Comparison of ENCODE assay signal across 19 cellular contexts in genomic region chr6:167116838-167117228, GRCh38. TPM values are rescaled to one million over a fixed set of nuclear protein-coding genes. Genes with fewer than 3 reads are reported as not detected.
DNase-seq lines count a peak whose midpoint lies in the region; ATAC-seq and TF ChIP-seq lines count a peak whose summit lies in the region.
"Had no signal": no experiment of that assay in that cellular context is flagged by ENCODE, and none has a peak within 500 bp of the region (broad histone marks: within the 10 kb centered on the region; RNA-seq: fewer than 3 reads in every experiment).

No MANE protein-coding gene starts in this region.

- intact Hi-C loops in activated CD8-positive, alpha-beta T cell treated with anti-CD3 and anti-CD28 coated beads for 36 hours (cut with micrococcal nuclease) = no loop called here

- H3K27me3 ChIP-seq in BLaER1 treated with 17β-estradiol and CSF1 and Interleukin-3, amounts not matched to agents 10 nM and 100 nM = peaks cover 0 to 41% (median 0%) of the 10 kb centered on the region in 11 experiments; a peak in 6 of 22 replicates
- no peaks in the 10 kb centered on the region for H3K27me3 ChIP-seq in GM23338 (ENCODE audit: insufficient read depth)

- H3K9me3 Mint-ChIP-seq in GM23338 (peaks cover 9% of the 10 kb centered on the region; the same call in 1 of the 3 replicates), memory B cell (peaks cover 2% of the 10 kb centered on the region), glutamatergic neuron (ENCODE audit: unreplicated experiment) (peaks cover 3% of the 10 kb centered on the region)
- no peaks in the 10 kb centered on the region for H3K9me3 Mint-ChIP-seq in stimulated activated memory B cell treated with anti-CD40 and anti-IgM and Interleukin-4, amounts not matched to agents 10 μg/mL and 1 μg/mL and 100 μg/mL, for 72 hours
- H3K9me3 Mint-ChIP-seq in activated CD8-positive, alpha-beta T cell treated with anti-CD3 and anti-CD28 coated beads for 36 hours = no peaks in the 10 kb centered on the region
- peaks cover 0 to 2% of the 10 kb centered on the region in 2 donors for H3K9me3 Mint-ChIP-seq in activated T-cell treated with anti-CD3 and anti-CD28 coated beads, Interleukin-2, amount 50 U/mL, for 72 hours

- no peak overlapping the region for H3K27ac ChIP-seq in BLaER1 treated with 17β-estradiol and CSF1 and Interleukin-3, amounts not matched to agents 10 nM and 100 nM
- no peak overlapping the region for H3K27ac ChIP-seq in GM23338 (ENCODE audit: low read depth)
- H3K27ac ChIP-seq: C4-2B, GM23248, SK-N-MC had no signal

- H3F3A ChIP-seq in GM23338 (replicated peaks; ENCODE audit: low read depth) = no peaks in the 10 kb centered on the region

- peak overlapping the region in 10 of 11 experiments; percentile 12 to 87 (median 75); a peak in 19 of 22 replicates for H3K4me2 ChIP-seq in BLaER1 treated with 17β-estradiol and CSF1 and Interleukin-3, amounts not matched to agents 10 nM and 100 nM
- no peak overlapping the region for H3K4me2 ChIP-seq in GM23338

- peaks cover 0 to 6% (median 4%) of the 10 kb centered on the region in 11 experiments; a peak in 5 of 22 replicates for H3K9me3 ChIP-seq in BLaER1 treated with 17β-estradiol and CSF1 and Interleukin-3, amounts not matched to agents 10 nM and 100 nM (replicated peaks in 1 of 11)
- H3K9me3 ChIP-seq: Caco-2 had no signal

- no peak for ATAC-seq in GM23338
- ATAC-seq in memory B cell (ENCODE audit: low read depth) = no peak
- ATAC-seq in stimulated activated memory B cell treated with anti-CD40 and anti-IgM and Interleukin-4, amounts not matched to agents 10 μg/mL and 1 μg/mL and 100 μg/mL, for 72 hours = no peak
- no peak for ATAC-seq in activated CD8-positive, alpha-beta T cell treated with anti-CD3 and anti-CD28 coated beads for 36 hours
- no peak for ATAC-seq in activated T-cell treated with anti-CD3 and anti-CD28 coated beads, Interleukin-2, amount 50 U/mL, for 72 hours (replicated peaks in 1 of 2)
- ATAC-seq in HG03571 (IDR thresholded peaks at IDR 0.05; ENCODE audit: unreplicated experiment) = no peak

- H3K36me3 ChIP-seq in BLaER1 treated with 17β-estradiol and CSF1 and Interleukin-3, amounts not matched to agents 10 nM and 100 nM = no peaks in the 10 kb centered on the region
- H3K36me3 ChIP-seq in GM23338 (ENCODE audit: insufficient read depth) = no peaks in the 10 kb centered on the region

- POLR2A ChIA-PET in activated CD8-positive, alpha-beta T cell treated with anti-CD3 and anti-CD28 coated beads for 36 hours (lab: Charles Lee) = no interaction called here

- no peak overlapping the region for H3K27ac Mint-ChIP-seq in GM23338
- H3K27ac Mint-ChIP-seq in memory B cell = peak overlapping the region; percentile 96
- peak overlapping the region; percentile 48 for H3K27ac Mint-ChIP-seq in stimulated activated memory B cell treated with anti-CD40 and anti-IgM and Interleukin-4, amounts not matched to agents 10 μg/mL and 1 μg/mL and 100 μg/mL, for 72 hours
- H3K27ac Mint-ChIP-seq in activated CD8-positive, alpha-beta T cell treated with anti-CD3 and anti-CD28 coated beads for 36 hours = no peak overlapping the region
- H3K27ac Mint-ChIP-seq in activated T-cell treated with anti-CD3 and anti-CD28 coated beads, Interleukin-2, amount 50 U/mL, for 72 hours = no peak overlapping the region
- no peak overlapping the region for H3K27ac Mint-ChIP-seq in glutamatergic neuron (ENCODE audit: unreplicated experiment)

- peaks cover 41 to 88% (median 70%) of the 10 kb centered on the region in 10 experiments for H3K4me1 ChIP-seq in BLaER1 treated with 17β-estradiol and CSF1 and Interleukin-3, amounts not matched to agents 10 nM and 100 nM
- no peaks in the 10 kb centered on the region; the same call in 1 of the 2 replicates for H3K4me1 ChIP-seq in GM23338 (ENCODE audit: insufficient read depth)
- H3K4me1 ChIP-seq: Caco-2 had no signal

- H3K27me3 Mint-ChIP-seq in GM23338 (ENCODE audit: insufficient read depth, low read depth, poor library complexity) (peaks cover 5% of the 10 kb centered on the region), memory B cell (no peaks in the 10 kb centered on the region), glutamatergic neuron (ENCODE audit: unreplicated experiment) (peaks cover 2% of the 10 kb centered on the region)
- no peaks in the 10 kb centered on the region for H3K27me3 Mint-ChIP-seq in stimulated activated memory B cell treated with anti-CD40 and anti-IgM and Interleukin-4, amounts not matched to agents 10 μg/mL and 1 μg/mL and 100 μg/mL, for 72 hours
- H3K27me3 Mint-ChIP-seq in activated CD8-positive, alpha-beta T cell treated with anti-CD3 and anti-CD28 coated beads for 36 hours = no peaks in the 10 kb centered on the region
- peaks cover 14% of the 10 kb centered on the region for H3K27me3 Mint-ChIP-seq in activated T-cell treated with anti-CD3 and anti-CD28 coated beads, Interleukin-2, amount 50 U/mL, for 72 hours (ENCODE audit: low read depth)

- CTCF ChIA-PET in activated CD8-positive, alpha-beta T cell treated with anti-CD3 and anti-CD28 coated beads for 36 hours (lab: Charles Lee) = no interaction called here

- no peak overlapping the region for H3K9ac ChIP-seq in BLaER1 treated with 17β-estradiol and CSF1 and Interleukin-3, amounts not matched to agents 10 nM and 100 nM
- H3K9ac ChIP-seq: GM23248 had no signal

- H3K4me3 Mint-ChIP-seq in GM23338 (no peak overlapping the region), memory B cell (no peak overlapping the region), glutamatergic neuron (ENCODE audit: unreplicated experiment) (no peak overlapping the region)
- H3K4me3 Mint-ChIP-seq in stimulated activated memory B cell treated with anti-CD40 and anti-IgM and Interleukin-4, amounts not matched to agents 10 μg/mL and 1 μg/mL and 100 μg/mL, for 72 hours = no peak overlapping the region
- no peak overlapping the region for H3K4me3 Mint-ChIP-seq in activated CD8-positive, alpha-beta T cell treated with anti-CD3 and anti-CD28 coated beads for 36 hours
- peak overlapping the region in 1 of 2 donors; percentile 50 for H3K4me3 Mint-ChIP-seq in activated T-cell treated with anti-CD3 and anti-CD28 coated beads, Interleukin-2, amount 50 U/mL, for 72 hours

- H2AFZ ChIP-seq in GM23338 = peak overlapping the region; percentile 94
- H2AFZ ChIP-seq: GM23248 had no signal

- no peaks in the 10 kb centered on the region for H3K9me2 ChIP-seq in GM23338 (ENCODE audit: insufficient read depth)

- H3K4me1 Mint-ChIP-seq in GM23338 = peaks cover 16% of the 10 kb centered on the region
- peaks cover 57% of the 10 kb centered on the region for H3K4me1 Mint-ChIP-seq in memory B cell
- H3K4me1 Mint-ChIP-seq in stimulated activated memory B cell treated with anti-CD40 and anti-IgM and Interleukin-4, amounts not matched to agents 10 μg/mL and 1 μg/mL and 100 μg/mL, for 72 hours = peaks cover 87% of the 10 kb centered on the region
- peaks cover 45% of the 10 kb centered on the region for H3K4me1 Mint-ChIP-seq in activated CD8-positive, alpha-beta T cell treated with anti-CD3 and anti-CD28 coated beads for 36 hours (ENCODE audit: low read depth)
- peaks cover 41% of the 10 kb centered on the region for H3K4me1 Mint-ChIP-seq in activated T-cell treated with anti-CD3 and anti-CD28 coated beads, Interleukin-2, amount 50 U/mL, for 72 hours (ENCODE audit: low read depth)
- peaks cover 6% of the 10 kb centered on the region for H3K4me1 Mint-ChIP-seq in glutamatergic neuron (ENCODE audit: low read depth, unreplicated experiment)

- H3K36me3 Mint-ChIP-seq in GM23338 (ENCODE audit: low read depth) (peaks cover 4% of the 10 kb centered on the region; the same call in 2 of the 3 replicates), memory B cell (peaks cover 6% of the 10 kb centered on the region), glutamatergic neuron (ENCODE audit: unreplicated experiment) (no peaks in the 10 kb centered on the region)
- no peaks in the 10 kb centered on the region for H3K36me3 Mint-ChIP-seq in stimulated activated memory B cell treated with anti-CD40 and anti-IgM and Interleukin-4, amounts not matched to agents 10 μg/mL and 1 μg/mL and 100 μg/mL, for 72 hours
- H3K36me3 Mint-ChIP-seq in activated CD8-positive, alpha-beta T cell treated with anti-CD3 and anti-CD28 coated beads for 36 hours (ENCODE audit: low read depth) = no peaks in the 10 kb centered on the region
- peaks cover 0 to 7% of the 10 kb centered on the region in 2 donors for H3K36me3 Mint-ChIP-seq in activated T-cell treated with anti-CD3 and anti-CD28 coated beads, Interleukin-2, amount 50 U/mL, for 72 hours (ENCODE audit: insufficient read depth in 2 of 2)

- TF ChIP-seq CTCF in GM23338 (conservative IDR thresholded peaks at IDR 0.05; ENCODE audit: low read depth in 2 of 2) (no peak), glutamatergic neuron (IDR thresholded peaks at IDR 0.05; ENCODE audit: partially characterized antibody, unreplicated experiment) (no peak)
- TF ChIP-seq CTCF in activated CD8-positive, alpha-beta T cell treated with anti-CD3 and anti-CD28 coated beads for 36 hours (IDR thresholded peaks at IDR 0.05) = no peak

- H3K4me3 ChIP-seq in BLaER1 treated with 17β-estradiol and CSF1 and Interleukin-3, amounts not matched to agents 10 nM and 100 nM = no peak overlapping the region
- H3K4me3 ChIP-seq in GM23338 = no peak overlapping the region
- H3K4me3 ChIP-seq: GM23248, SK-N-MC had no signal

- no peaks in the 10 kb centered on the region for H3K79me2 ChIP-seq in GM23338 (replicated peaks; ENCODE audit: insufficient read depth)

- H4K20me1 ChIP-seq in BLaER1 treated with 17β-estradiol and CSF1 and Interleukin-3, amounts not matched to agents 10 nM and 100 nM = no peaks in the 10 kb centered on the region
- no peaks in the 10 kb centered on the region for H4K20me1 ChIP-seq in GM23338 (replicated peaks; ENCODE audit: insufficient read depth)

- DNase-seq in GM23338 (ENCODE audit: low spot score) (no peak), memory B cell (ENCODE audit: low spot score in 2 of 2) (no peak), glutamatergic neuron (no peak)
- no peak for DNase-seq in activated CD8-positive, alpha-beta T cell treated with anti-CD3 and anti-CD28 coated beads for 36 hours
- no peak for DNase-seq in activated T-cell treated with anti-CD3 and anti-CD28 coated beads, Interleukin-2, amount 50 U/mL, for 72 hours
- DNase-seq: Caco-2, GM23248, HCEC 1CT, KBM-7, NCI-H1694, NCI-H2081 treated with DMSO at 0.1 percent for 48 hours, NCI-H446 treated with DMSO at 0.1 percent for 48 hours, Right ventricle myocardium superior had no signal

RNA-seq across cellular contexts. Expression of gene CCR6, which starts 6.1 kb away (rescaled TPM):
- not detected in 2 replicates for total RNA-seq in GM23338 (2014; rRNA removed; shearing (Covaris generic))
- not detected in 2 replicates for polyA plus RNA-seq in GM23338 (2016; fragmentation: Nextera tagmentation; extraction: Ambion mirVana)
- under 1 TPM in 1 of 2 experiments, not detected in 1; 0.23 TPM for total RNA-seq in activated CD8-positive, alpha-beta T cell treated with anti-CD3 and anti-CD28 coated beads for 36 hours
- 1 to 10 TPM; 1.2 to 7.8 TPM for total RNA-seq in activated T-cell treated with anti-CD3 and anti-CD28 coated beads, Interleukin-2, amount 50 U/mL, for 72 hours
- not detected for total RNA-seq in glutamatergic neuron (ENCODE audit: unreplicated experiment)
- total RNA-seq: A673, Caco-2, GM23248, Right ventricle myocardium superior had no signal
- polyA plus RNA-seq: GM23248 had no signal

RNA-seq across cellular contexts. Expression of gene GPR31, which starts 40.9 kb away (rescaled TPM):
- not detected in 2 replicates for total RNA-seq in GM23338 (2014; rRNA removed; shearing (Covaris generic))
- not detected in 2 replicates for polyA plus RNA-seq in GM23338 (2016; fragmentation: Nextera tagmentation; extraction: Ambion mirVana)
- not detected for total RNA-seq in activated CD8-positive, alpha-beta T cell treated with anti-CD3 and anti-CD28 coated beads for 36 hours
- not detected for total RNA-seq in activated T-cell treated with anti-CD3 and anti-CD28 coated beads, Interleukin-2, amount 50 U/mL, for 72 hours
- total RNA-seq in glutamatergic neuron (ENCODE audit: unreplicated experiment) = not detected
- total RNA-seq: A673, Caco-2, GM23248, Right ventricle myocardium superior had no signal
- polyA plus RNA-seq: GM23248 had no signal

Comparison
In these comparisons a context has a peak if more than half of its experiments do, and no peak if none do; other contexts are left out.
1. H3K27ac Mint-ChIP-seq: peak in memory B cell (single experiment) and stimulated activated memory B cell treated with anti-CD40 and anti-IgM and Interleukin-4, amounts not matched to agents 10 μg/mL and 1 μg/mL and 100 μg/mL, for 72 hours (single experiment); none in GM23338 (single experiment), activated CD8-positive, alpha-beta T cell treated with anti-CD3 and anti-CD28 coated beads for 36 hours (single experiment), activated T-cell treated with anti-CD3 and anti-CD28 coated beads, Interleukin-2, amount 50 U/mL, for 72 hours (single experiment) and glutamatergic neuron (single experiment).